10 cellular contexts compared by ENCODE assay signal in the genomic region with DNA sequence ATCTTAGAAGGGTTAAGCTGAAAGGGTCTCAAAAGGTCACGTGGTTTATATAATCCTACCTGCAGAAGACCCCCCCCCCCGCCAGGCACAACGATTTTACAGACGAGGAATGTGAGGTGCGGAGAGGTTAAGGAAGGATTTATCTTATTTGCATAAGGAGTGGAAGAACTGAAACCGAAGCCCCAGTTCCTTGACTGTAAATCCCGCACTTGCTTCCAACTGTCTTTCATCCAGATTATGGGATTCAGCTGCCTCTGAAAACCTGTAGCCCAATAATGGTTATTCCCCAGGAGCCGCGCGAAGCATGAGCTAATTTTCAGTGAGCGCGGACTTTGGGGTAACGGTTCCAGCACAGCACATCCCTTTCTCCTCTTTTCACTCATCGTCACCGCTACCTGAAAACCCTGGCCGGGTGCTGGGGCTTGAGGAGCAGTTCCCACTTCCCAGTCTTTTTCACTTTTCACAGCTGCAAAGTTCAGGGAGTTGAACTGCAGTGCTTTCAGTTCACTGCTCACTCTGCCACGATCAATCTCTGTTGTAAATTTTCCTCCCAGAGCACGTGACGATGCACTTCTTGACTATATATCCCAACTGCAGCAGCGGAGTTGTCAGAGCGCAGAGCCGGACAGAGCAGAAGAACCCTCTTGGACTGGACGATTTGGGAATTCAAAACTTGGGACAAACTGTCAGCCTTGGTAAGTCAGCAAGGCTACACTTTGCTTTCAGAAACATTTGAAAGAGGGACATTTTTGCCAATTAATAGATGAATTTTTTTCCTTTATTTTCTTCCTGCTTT. TPM values are rescaled to one million over a fixed set of nuclear protein-coding genes. Genes with fewer than 3 reads are reported as not detected.
DNase-seq lines count a peak whose midpoint lies in the region; ATAC-seq and TF ChIP-seq lines count a peak whose summit lies in the region.
"Had no signal": no experiment of that assay in that cellular context is flagged by ENCODE, and none has a peak within 500 bp of the region (broad histone marks: within the 10 kb centered on the region; RNA-seq: fewer than 3 reads in every experiment).

Gene KCNE4 (plus strand): TSS at position 611 of the 796 bp plus-strand sequence. CDS start 641 bp downstream, outside the sequence.

- DNase-seq in AG08396 (ENCODE audit: low spot score) = peak; percentile 63
- peak; percentile 57 for DNase-seq in SK-MEL-5 (ENCODE audit: low read depth, low spot score)
- peak; percentile 23 for DNase-seq in pons (ENCODE audit: low spot score)
- DNase-seq in HK-2 (ENCODE audit: unreplicated experiment) = no peak
- DNase-seq in effector CD4-positive, alpha-beta T cell = no peak
- DNase-seq in stimulated activated CD4-positive, alpha-beta T cell treated with anti-CD3 and anti-CD28 coated beads, Interleukin-4, amount 100 ng/mL, for 24 hours = no peak
- no peak for DNase-seq in natural killer cell
- DNase-seq: activated CD4-positive, alpha-beta T cell treated with anti-CD3 and anti-CD28 coated beads for 1 hour; CD4-positive, alpha-beta memory T cell had no signal

- no peaks in the 10 kb centered on the region for H3K36me3 Mint-ChIP-seq in natural killer cell
- H3K36me3 Mint-ChIP-seq: CD4-positive, alpha-beta memory T cell had no signal

- intact Hi-C loops in natural killer cell (cut with micrococcal nuclease) = no loop called here

- no peaks in the 10 kb centered on the region for H3K4me1 Mint-ChIP-seq in natural killer cell
- H3K4me1 Mint-ChIP-seq: CD4-positive, alpha-beta memory T cell had no signal

- ATAC-seq in gastroesophageal sphincter = no peak
- no peak for ATAC-seq in natural killer cell

- H3K4me1 ChIP-seq in gastroesophageal sphincter = peaks cover 15 to 83% (median 22%) of the 10 kb centered on the region in 3 donors

- in situ Hi-C loops in SK-MEL-5 (cut with HindIII; ENCODE audit: low pct_unique_long_range_greater_than_20kb, low sequenced_read_pairs) = no loop called here

- H3K4me3 Mint-ChIP-seq in natural killer cell = no peak within 1 kb of the TSS
- H3K4me3 Mint-ChIP-seq: CD4-positive, alpha-beta memory T cell had no signal

- WGBS in gastroesophageal sphincter (ENCODE audit: low coverage in 1 of 2), 2 donors = 15 to 16% methylated on average over 19 to 22 of the region's 23 CpGs

- peak within 1 kb of the TSS; percentile 41 to 56 for H3K4me3 ChIP-seq in gastroesophageal sphincter

- no peak for TF ChIP-seq CTCF in gastroesophageal sphincter (IDR thresholded peaks at IDR 0.05)
- TF ChIP-seq CTCF in natural killer cell (IDR thresholded peaks at IDR 0.05) = no peak

- no peaks in the 10 kb centered on the region for H3K36me3 ChIP-seq in gastroesophageal sphincter

- peaks cover 0 to 6% of the 10 kb centered on the region in 2 donors for H3K27me3 Mint-ChIP-seq in natural killer cell (ENCODE audit: low read depth in 2 of 2)

- peak; percentile 50 to 68 for TF ChIP-seq POLR2A in gastroesophageal sphincter (IDR thresholded peaks at IDR 0.05)

- peak within 1 kb of the TSS; percentile 69 to 91 (median 90) for H3K27ac ChIP-seq in gastroesophageal sphincter

- no peak for TF ChIP-seq EP300 in gastroesophageal sphincter (IDR thresholded peaks at IDR 0.05)

- H3K27ac Mint-ChIP-seq in natural killer cell = no peak within 1 kb of the TSS
- H3K27ac Mint-ChIP-seq: CD4-positive, alpha-beta memory T cell had no signal

- no peaks in the 10 kb centered on the region for H3K9me3 ChIP-seq in gastroesophageal sphincter

- no peaks in the 10 kb centered on the region for H3K9me3 Mint-ChIP-seq in natural killer cell

- no peaks in the 10 kb centered on the region for H3K27me3 ChIP-seq in gastroesophageal sphincter

RNA-seq across cellular contexts. Expression of gene KCNE4, which starts in this region (rescaled TPM):
- total RNA-seq in SK-MEL-5 (2014; rRNA removed; shearing (Covaris generic)) = 12.1 and 13.7 TPM in 2 replicates
- 5.3 and 6.2 TPM in 2 replicates for polyA plus RNA-seq in SK-MEL-5 (2015; cell fraction: cytosol; rRNA removed)
- 1.2 and 2.1 TPM in 2 replicates for polyA plus RNA-seq in SK-MEL-5 (2015; cell fraction: nucleus; rRNA removed)
- total RNA-seq in gastroesophageal sphincter (10 to 100 TPM; 13.0 to 24.8 (median 20.0) TPM), natural killer cell (not detected)
- total RNA-seq: CD4-positive, alpha-beta memory T cell had no signal
- polyA plus RNA-seq: CD4-positive, alpha-beta memory T cell had no signal

Comparison
In these comparisons a context has a peak if more than half of its experiments do, and no peak if none do; other contexts are left out.
1. RNA of gene KCNE4 (total RNA-seq): 13.0 to 24.8 TPM in gastroesophageal sphincter and 12.1 to 13.7 TPM in SK-MEL-5; not detected in natural killer cell; every median in the first group is over 10 times any median in the second.
2. DNase-seq: peak in AG08396 (single experiment), SK-MEL-5 (single experiment) and pons (single experiment); none in HK-2 (single experiment), effector CD4-positive, alpha-beta T cell (single experiment), stimulated activated CD4-positive, alpha-beta T cell treated with anti-CD3 and anti-CD28 coated beads, Interleukin-4, amount 100 ng/mL, for 24 hours (single experiment) and natural killer cell (single experiment).